1 cellular context compared by ENCODE assay signal in genomic region chr19:5880604-5881078, GRCh38.
TF ChIP-seq lines count a peak whose summit lies in the region.

No MANE protein-coding gene starts in this region.

TF ChIP-seq in HepG2, 621 proteins besides CTCF, POLR2A, EP300 and RAD21 (continued from another document):
- TF ChIP-seq ZNF512B (CRISPR knock-in tag; IDR thresholded peaks at IDR 0.05; ENCODE audit: borderline replicate concordance) = no peak
- no peak for TF ChIP-seq ZNF142 (CRISPR knock-in tag; IDR thresholded peaks at IDR 0.05)
- peak; percentile 44; the same call in 1 of the 2 replicates for TF ChIP-seq ZFY (CRISPR knock-in tag; IDR thresholded peaks at IDR 0.05)
- no peak for TF ChIP-seq ZNF431 (CRISPR knock-in tag; IDR thresholded peaks at IDR 0.05; ENCODE audit: borderline replicate concordance, low read depth)
- peak; percentile 71; the same call in 1 of the 2 replicates for TF ChIP-seq ETV5 (CRISPR knock-in tag; IDR thresholded peaks at IDR 0.05; ENCODE audit: borderline replicate concordance)
- 0 out of 2 replicates have a peak, but pooled peaks have one; percentile 57 for TF ChIP-seq ZFP82 (CRISPR knock-in tag; IDR thresholded peaks at IDR 0.05; ENCODE audit: borderline replicate concordance)
- peak; percentile 68; the same call in 1 of the 2 replicates for TF ChIP-seq YEATS4 (CRISPR knock-in tag; IDR thresholded peaks at IDR 0.05; ENCODE audit: borderline replicate concordance)
- peak; percentile 51; the same call in 1 of the 2 replicates for TF ChIP-seq ZNF839 (CRISPR knock-in tag; IDR thresholded peaks at IDR 0.05; ENCODE audit: borderline replicate concordance)
- TF ChIP-seq ZNF256 (CRISPR knock-in tag; conservative IDR thresholded peaks at IDR 0.05) = 0 out of 2 replicates have a peak, but pooled peaks have one; percentile 36
- TF ChIP-seq YY1 (IDR thresholded peaks at IDR 0.05; ENCODE audit: insufficient read depth, insufficient replicate concordance, low read depth, low read length) = peak; percentile 61
- TF ChIP-seq HOXA3 (CRISPR knock-in tag; IDR thresholded peaks at IDR 0.05) = peak; percentile 89
- no peak for TF ChIP-seq ZNF781 (CRISPR knock-in tag; IDR thresholded peaks at IDR 0.05; ENCODE audit: borderline replicate concordance, not compliant biosample characterization)
- TF ChIP-seq GATAD1 (CRISPR knock-in tag; IDR thresholded peaks at IDR 0.05) = 0 out of 2 replicates have a peak, but pooled peaks have one; percentile 10
- no peak for TF ChIP-seq RARG (CRISPR knock-in tag; IDR thresholded peaks at IDR 0.05; ENCODE audit: low read depth)
- peak; percentile 26 for TF ChIP-seq IKZF4 (CRISPR knock-in tag; IDR thresholded peaks at IDR 0.05; ENCODE audit: borderline replicate concordance, low read depth, not compliant biosample characterization)
- peak; percentile 88; the same call in 1 of the 2 replicates for TF ChIP-seq NCOA1 (CRISPR knock-in tag; IDR thresholded peaks at IDR 0.05)
- TF ChIP-seq HNF1B (CRISPR knock-in tag; IDR thresholded peaks at IDR 0.05) = peak; percentile 45; the same call in 1 of the 2 replicates
- TF ChIP-seq RXRA (CRISPR knock-in tag; IDR thresholded peaks at IDR 0.05) = peak; percentile 81
- peak; percentile 67; the same call in 1 of the 2 replicates for TF ChIP-seq TFDP1 (CRISPR knock-in tag; IDR thresholded peaks at IDR 0.05; ENCODE audit: borderline replicate concordance)
- TF ChIP-seq MYNN (CRISPR knock-in tag; IDR thresholded peaks at IDR 0.05; ENCODE audit: low read depth) = no peak
- TF ChIP-seq ZNF878 (CRISPR knock-in tag; IDR thresholded peaks at IDR 0.05) = no peak
- TF ChIP-seq FOXK2 (IDR thresholded peaks at IDR 0.05) = peak; percentile 41; the same call in 1 of the 2 replicates
- TF ChIP-seq MTF1 (CRISPR knock-in tag; IDR thresholded peaks at IDR 0.05) = no peak
- TF ChIP-seq ZNF83 (CRISPR knock-in tag; IDR thresholded peaks at IDR 0.05; ENCODE audit: borderline replicate concordance) = no peak
- peak; percentile 88 for TF ChIP-seq PHF21A (CRISPR knock-in tag; IDR thresholded peaks at IDR 0.05)
- TF ChIP-seq REXO4 (CRISPR knock-in tag; IDR thresholded peaks at IDR 0.05; ENCODE audit: borderline replicate concordance) = no peak
- peak; percentile 93 for TF ChIP-seq ZNF264 (CRISPR knock-in tag; IDR thresholded peaks at IDR 0.05)
- TF ChIP-seq MTA1 (CRISPR knock-in tag; IDR thresholded peaks at IDR 0.05; ENCODE audit: borderline replicate concordance) = peak; percentile 77
- TF ChIP-seq ZNF501 (CRISPR knock-in tag; IDR thresholded peaks at IDR 0.05) = peak; percentile 33; the same call in 1 of the 2 replicates
- peak; percentile 90 for TF ChIP-seq HOXA5 (CRISPR knock-in tag; IDR thresholded peaks at IDR 0.05)
- TF ChIP-seq ZNF879 (CRISPR knock-in tag; IDR thresholded peaks at IDR 0.05) = peak; percentile 45; the same call in 1 of the 2 replicates
- TF ChIP-seq IRF1 (CRISPR knock-in tag; IDR thresholded peaks at IDR 0.05; ENCODE audit: low read depth) = no peak
- TF ChIP-seq SRY (CRISPR knock-in tag; IDR thresholded peaks at IDR 0.05) = 0 out of 2 replicates have a peak, but pooled peaks have one; percentile 47
- peak; percentile 55; the same call in 1 of the 2 replicates for TF ChIP-seq ZBTB42 (CRISPR knock-in tag; IDR thresholded peaks at IDR 0.05)
- TF ChIP-seq ATAD3A (CRISPR knock-in tag; IDR thresholded peaks at IDR 0.05) = no peak
- TF ChIP-seq TMF1 (CRISPR knock-in tag; IDR thresholded peaks at IDR 0.05; ENCODE audit: low read depth) = no peak
- peak; percentile 18; the same call in 1 of the 2 replicates for TF ChIP-seq POLR2AphosphoS5 (IDR thresholded peaks at IDR 0.05; ENCODE audit: low read depth, low read length)
- peak; percentile 73; the same call in 1 of the 2 replicates for TF ChIP-seq HIC2 (CRISPR knock-in tag; IDR thresholded peaks at IDR 0.05; ENCODE audit: low read depth)
- 0 out of 2 replicates have a peak, but pooled peaks have one; percentile 44 for TF ChIP-seq MED13 (CRISPR knock-in tag; IDR thresholded peaks at IDR 0.05)
- peak; percentile 64; the same call in 1 of the 2 replicates for TF ChIP-seq MIXL1 (CRISPR knock-in tag; IDR thresholded peaks at IDR 0.05)
- TF ChIP-seq SNRNP70 (IDR thresholded peaks at IDR 0.05; ENCODE audit: low read depth, low read length) = no peak
- TF ChIP-seq SSRP1 (CRISPR knock-in tag; IDR thresholded peaks at IDR 0.05) = no peak
- peak; percentile 93 for TF ChIP-seq PATZ1 (CRISPR knock-in tag; IDR thresholded peaks at IDR 0.05)
- TF ChIP-seq GMEB2 (CRISPR knock-in tag; IDR thresholded peaks at IDR 0.05; ENCODE audit: low read depth) = no peak
